8 cellular contexts compared by ENCODE assay signal in the genomic region with DNA sequence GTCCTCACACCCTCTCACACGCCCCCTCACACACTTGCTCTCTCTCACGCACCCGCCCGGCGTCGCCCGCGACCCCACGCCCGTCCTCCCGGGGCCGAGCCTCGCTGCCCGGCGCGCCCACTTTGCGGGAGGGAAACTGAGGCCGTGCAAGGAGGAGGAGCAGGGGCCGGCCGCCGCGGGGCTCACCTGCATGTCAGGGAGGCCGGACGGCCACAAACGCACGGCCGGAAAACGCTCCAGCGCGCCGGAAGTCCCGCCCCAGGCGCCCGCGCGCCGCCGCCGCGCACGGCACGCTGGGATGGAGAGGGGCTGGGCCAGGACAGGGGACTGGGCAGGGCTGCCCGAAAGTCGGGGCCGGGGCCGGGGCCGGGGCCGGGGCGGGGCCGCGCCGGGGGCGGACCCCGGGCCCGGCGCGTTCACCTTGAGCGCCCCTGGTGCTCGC. TPM values are rescaled to one million over a fixed set of nuclear protein-coding genes. Genes with fewer than 3 reads are reported as not detected.
A peak's percentile ranks its signal among the peaks of the same experiment; 100 is the strongest.
DNase-seq lines count a peak whose midpoint lies in the region; ATAC-seq and TF ChIP-seq lines count a peak whose summit lies in the region.

A gene (minus strand): TSS at position 222 of the 442 bp plus-strand sequence. CDS start 5,994 bp downstream, outside the sequence.

- ATAC-seq in HG02610 (IDR thresholded peaks at IDR 0.05; ENCODE audit: unreplicated experiment), result peak; percentile 87
- peak; percentile 95 to 97 (median 96) for ATAC-seq in T-cell (replicated peaks in 1 of 4)
- peak; percentile 92 to 97 (median 95) for ATAC-seq in heart right ventricle
- peak; percentile 95 for ATAC-seq in upper lobe of right lung

- H3K4me1 Mint-ChIP-seq in T-cell (peaks cover 13 to 25% (median 20%) of the 10 kb centered on the region in 3 donors), progenitor cell of endocrine pancreas (ENCODE audit: low read depth) (peaks cover 8% of the 10 kb centered on the region)

- 0 to 1% (median 1%) methylated on average over 26 to 59 of the region's 59 CpGs for WGBS in adipose tissue, 3 donors
- 0 to 1% methylated on average over 25 to 59 of the region's 59 CpGs for WGBS in heart right ventricle, 2 donors

- no peaks in the 10 kb centered on the region for H3K9me3 ChIP-seq in heart right ventricle
- H3K9me3 ChIP-seq in upper lobe of right lung, result no peaks in the 10 kb centered on the region

- TF ChIP-seq CTCF in GM12865 (IDR thresholded peaks at IDR 0.05; ENCODE audit: insufficient read depth, low read depth, low read length, missing control alignments), result no peak
- TF ChIP-seq CTCF in heart right ventricle (IDR thresholded peaks at IDR 0.05), result no peak
- no peak for TF ChIP-seq CTCF in progenitor cell of endocrine pancreas (IDR thresholded peaks at IDR 0.05; ENCODE audit: unreplicated experiment)
- no peak for TF ChIP-seq CTCF in upper lobe of right lung (IDR thresholded peaks at IDR 0.05)

- intact Hi-C loops in heart right ventricle (cut with DNase I) (loop anchor here in 1 of 10 donors (5.0 kb wide), 1 partner anchor 63 kb away; no protein-coding TSS in a partner anchor), upper lobe of right lung (cut with DNase I) (no loop called here)

- DNase-seq in GM12865 (ENCODE audit: low read depth) (peak; percentile 91), NCI-H1092 treated with DMSO at 0.1 percent for 48 hours (lab: John Stamatoyannopoulos, UW) (peak; percentile 79), T-cell (peak; percentile 38 to 84 (median 64)), heart right ventricle (peak; percentile 86 to 91), progenitor cell of endocrine pancreas (ENCODE audit: low spot score, unreplicated experiment) (peak; percentile 90), upper lobe of right lung (peak; percentile 95)

- H3K27me3 ChIP-seq in heart right ventricle, result no peaks in the 10 kb centered on the region
- H3K27me3 ChIP-seq in upper lobe of right lung, result no peaks in the 10 kb centered on the region

- peak within 1 kb of the TSS; percentile 92 for H3K4me3 ChIP-seq in GM12865 (ENCODE audit: low read depth, low read length)
- H3K4me3 ChIP-seq in heart right ventricle, result peak within 1 kb of the TSS; percentile 67 to 99 (median 90)
- peak within 1 kb of the TSS; percentile 85 for H3K4me3 ChIP-seq in upper lobe of right lung

- CTCF ChIA-PET in T-cell (lab: Charles Lee), result no interaction called here

- H3K36me3 Mint-ChIP-seq in T-cell, result peaks cover 2% of the 10 kb centered on the region
- peaks cover 1% of the 10 kb centered on the region for H3K36me3 Mint-ChIP-seq in progenitor cell of endocrine pancreas (ENCODE audit: insufficient read depth)

- H3K4me3 Mint-ChIP-seq in T-cell (peak within 1 kb of the TSS; percentile 80 to 87 (median 87)), progenitor cell of endocrine pancreas (ENCODE audit: low read depth) (peak within 1 kb of the TSS; percentile 91)

- H3K4me1 ChIP-seq in heart right ventricle (peaks cover 0 to 24% (median 16%) of the 10 kb centered on the region in 9 donors), upper lobe of right lung (peaks cover 12% of the 10 kb centered on the region)

- H3K27ac ChIP-seq in adipose tissue (ENCODE audit: low read depth, low read length), result peak within 1 kb of the TSS; percentile 90
- peak within 1 kb of the TSS; percentile 72 to 99 (median 96) for H3K27ac ChIP-seq in heart right ventricle
- peak within 1 kb of the TSS; percentile 88 for H3K27ac ChIP-seq in upper lobe of right lung

- POLR2A ChIA-PET in T-cell (lab: Charles Lee), result interaction anchor here (0.5 kb wide), 2 partner anchors 10 to 409 kb away, joined by 4 read pairs; no protein-coding TSS in a partner anchor

- H3K36me3 ChIP-seq in heart right ventricle (peaks cover 0 to 21% (median 0%) of the 10 kb centered on the region in 9 donors), upper lobe of right lung (no peaks in the 10 kb centered on the region)

- H3K27me3 Mint-ChIP-seq in T-cell (no peaks in the 10 kb centered on the region), progenitor cell of endocrine pancreas (no peaks in the 10 kb centered on the region)

- H3K9me3 Mint-ChIP-seq in T-cell (no peaks in the 10 kb centered on the region), progenitor cell of endocrine pancreas (ENCODE audit: low read depth) (no peaks in the 10 kb centered on the region)

- peak within 1 kb of the TSS; percentile 83 to 90 for H3K27ac Mint-ChIP-seq in T-cell
- peak within 1 kb of the TSS; percentile 87 for H3K27ac Mint-ChIP-seq in progenitor cell of endocrine pancreas

RNA-seq across cellular contexts. Expression of the gene that starts here (rescaled TPM):
- 10 to 100 TPM; 39.0 to 68.4 (median 51.2) TPM for total RNA-seq in T-cell
- polyA plus RNA-seq in adipose tissue, result 10 to 100 TPM; 45.3 to 62.6 (median 51.9) TPM
- total RNA-seq in heart right ventricle, result 10 to 100 TPM; 47.9 to 75.2 (median 62.4) TPM
- 10 to 100 TPM; 40.1 to 53.5 TPM for polyA plus RNA-seq in heart right ventricle
- total RNA-seq in progenitor cell of endocrine pancreas, result 79.1 and 87.0 TPM in 2 replicates
- 52.9 TPM for total RNA-seq in upper lobe of right lung

Comparison
In these comparisons a context has a peak if more than half of its experiments do, and no peak if none do; other contexts are left out.
1. Peak in every context shown above with its lines: DNase-seq, ATAC-seq, H3K4me3 ChIP-seq and H3K27ac ChIP-seq.